20 cellular contexts compared by ENCODE assay signal in the genomic region with DNA sequence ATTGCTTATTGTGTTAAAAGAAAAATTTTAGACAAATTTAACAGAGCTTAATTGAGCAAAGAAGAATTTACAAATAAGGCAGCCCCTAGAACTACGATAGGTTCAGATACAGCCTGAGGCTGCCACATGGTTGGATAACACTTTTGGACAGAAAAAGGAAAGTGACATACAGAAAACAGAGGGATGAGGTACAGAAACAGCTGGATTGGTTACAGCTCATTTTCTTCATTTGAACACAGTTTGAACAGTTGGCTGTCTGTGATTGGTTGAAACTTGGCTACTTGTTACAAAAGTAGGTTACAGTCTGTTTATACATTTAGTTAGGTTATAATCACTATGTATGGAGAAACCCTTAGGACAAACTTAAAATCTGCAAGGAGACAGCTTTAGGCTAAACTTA. TPM values are rescaled to one million over a fixed set of nuclear protein-coding genes. Genes with fewer than 3 reads are reported as not detected.
DNase-seq lines count a peak whose midpoint lies in the region; ATAC-seq, FAIRE-seq and TF ChIP-seq lines count a peak whose summit lies in the region.
"Had no signal": no experiment of that assay in that cellular context is flagged by ENCODE, and none has a peak within 500 bp of the region (broad histone marks: within the 10 kb centered on the region; RNA-seq: fewer than 3 reads in every experiment).

No MANE protein-coding gene starts in this region.

- H3K27me3 ChIP-seq in CD4-positive, CD25-positive, alpha-beta regulatory T cell (ENCODE audit: control insufficient read depth, insufficient read depth, low read length) = no peaks in the 10 kb centered on the region
- H3K27me3 ChIP-seq in OCI-LY1 (ENCODE audit: insufficient read depth, low read length) (no peaks in the 10 kb centered on the region), thyroid gland (no peaks in the 10 kb centered on the region)
- H3K27me3 ChIP-seq: BLaER1 treated with 17β-estradiol and CSF1 and Interleukin-3, amounts not matched to agents 10 nM and 100 nM had no signal

- H3K4me2 ChIP-seq in OCI-LY1 (ENCODE audit: low read length) = no peak overlapping the region
- H3K4me2 ChIP-seq: BLaER1 treated with 17β-estradiol and CSF1 and Interleukin-3, amounts not matched to agents 10 nM and 100 nM had no signal

- H3K27ac ChIP-seq in CD4-positive, CD25-positive, alpha-beta regulatory T cell (ENCODE audit: insufficient read depth, low read length, poor library complexity, severe bottlenecking) = no peak overlapping the region
- H3K27ac ChIP-seq in OCI-LY1 (ENCODE audit: low read depth, low read length, poor library complexity, severe bottlenecking) (peak overlapping the region; percentile 20), thyroid gland (no peak overlapping the region)
- H3K27ac ChIP-seq: BLaER1 treated with 17β-estradiol and CSF1 and Interleukin-3, amounts not matched to agents 10 nM and 100 nM; HL-60 had no signal

- H3K9ac ChIP-seq in OCI-LY1 (ENCODE audit: low read length) = no peak overlapping the region
- H3K9ac ChIP-seq: BLaER1 treated with 17β-estradiol and CSF1 and Interleukin-3, amounts not matched to agents 10 nM and 100 nM had no signal

- ATAC-seq in CD4-positive, CD25-positive, alpha-beta regulatory T cell (ENCODE audit: low read depth in 2 of 2) = no peak
- ATAC-seq: HCT116 had no signal

- FAIRE-seq in GM19239 (lab: Jason Lieb, UNC) = peak; percentile 72
- FAIRE-seq: G401.6, GM12892, H54, K562 had no signal

- intact Hi-C loops in thyroid gland (cut with DNase I) = no loop called here

- H3K4me3 ChIP-seq in CD4-positive, CD25-positive, alpha-beta regulatory T cell (ENCODE audit: low read depth, low read length) = no peak overlapping the region
- H3K4me3 ChIP-seq in OCI-LY1 (ENCODE audit: low read depth, low read length, poor library complexity, severe bottlenecking) = no peak overlapping the region
- H3K4me3 ChIP-seq in thyroid gland (replicated peaks in 1 of 3) = no peak overlapping the region
- H3K4me3 ChIP-seq: BLaER1 treated with 17β-estradiol and CSF1 and Interleukin-3, amounts not matched to agents 10 nM and 100 nM; K562 had no signal

- WGBS in thyroid gland, 2 donors = 98 to 100% methylated on average over 1 of the region's 1 CpG

- no peak overlapping the region for H3K4me3 Mint-ChIP-seq in CD4-positive, CD25-positive, alpha-beta regulatory T cell
- H3K4me3 Mint-ChIP-seq: B cell; CD8-positive, alpha-beta memory T cell; HFFc6 had no signal

- no peaks in the 10 kb centered on the region for H3K79me2 ChIP-seq in OCI-LY1 (ENCODE audit: insufficient read depth, low read length)

- H3K4me1 Mint-ChIP-seq in CD4-positive, CD25-positive, alpha-beta regulatory T cell = peaks cover 0 to 2% (median under 1%) of the 10 kb centered on the region in 4 donors

- peak overlapping the region in 2 of 3 donors; percentile 24 to 34 for H3K27ac Mint-ChIP-seq in CD4-positive, CD25-positive, alpha-beta regulatory T cell
- H3K27ac Mint-ChIP-seq: B cell; CD8-positive, alpha-beta memory T cell; HFFc6 had no signal

- H3K9me2 ChIP-seq in OCI-LY1 (ENCODE audit: low read depth, low read length) = no peaks in the 10 kb centered on the region

- DNase-seq in CD4-positive, CD25-positive, alpha-beta regulatory T cell = no peak
- no peak for DNase-seq in GM19239 (ENCODE audit: insufficient read length, low spot score)
- peak; percentile 31 for DNase-seq in myocyte (ENCODE audit: low read depth)
- no peak for DNase-seq in thyroid gland
- DNase-seq in DMS114 treated with DMSO at 0.1 percent for 48 hours (lab: John Stamatoyannopoulos, UW; ENCODE audit: unreplicated experiment) = no peak
- no peak for DNase-seq in NCI-H2081 (lab: John Stamatoyannopoulos, UW)
- DNase-seq: CD8-positive, alpha-beta memory T cell; COR-L47; DMS 273 treated with DMSO at 0.1 percent for 48 hours; HFFc6; IMR-90 had no signal

- H3K9me3 ChIP-seq in CD4-positive, CD25-positive, alpha-beta regulatory T cell (ENCODE audit: control insufficient read depth in 2 of 2, low read length in 2 of 2) = no peaks in the 10 kb centered on the region
- H3K9me3 ChIP-seq in OCI-LY1 (ENCODE audit: low read length) (no peaks in the 10 kb centered on the region), thyroid gland (no peaks in the 10 kb centered on the region)

- H3F3A ChIP-seq in OCI-LY1 (ENCODE audit: insufficient read depth, low read length) = no peaks in the 10 kb centered on the region

- H2AFZ ChIP-seq in OCI-LY1 (ENCODE audit: low read length) = no peak overlapping the region

- no peaks in the 10 kb centered on the region for H3K4me1 ChIP-seq in CD4-positive, CD25-positive, alpha-beta regulatory T cell (ENCODE audit: control insufficient read depth, insufficient read depth, low read length, poor library complexity, severe bottlenecking)
- H3K4me1 ChIP-seq in OCI-LY1 (ENCODE audit: insufficient read depth, low read length, severe bottlenecking) (peaks cover 20% of the 10 kb centered on the region), thyroid gland (no peaks in the 10 kb centered on the region)

- H3K36me3 Mint-ChIP-seq in CD4-positive, CD25-positive, alpha-beta regulatory T cell = no peaks in the 10 kb centered on the region

- H3K9me3 Mint-ChIP-seq in CD4-positive, CD25-positive, alpha-beta regulatory T cell = no peaks in the 10 kb centered on the region
- H3K9me3 Mint-ChIP-seq: CD8-positive, alpha-beta memory T cell; HFFc6 had no signal

- TF ChIP-seq CTCF in OCI-LY1 (IDR thresholded peaks at IDR 0.05; ENCODE audit: low read length) (no peak), thyroid gland (IDR thresholded peaks at IDR 0.05) (no peak)

- H4K20me1 ChIP-seq in OCI-LY1 (ENCODE audit: insufficient read depth, low read length) = no peaks in the 10 kb centered on the region
- H4K20me1 ChIP-seq: BLaER1 treated with 17β-estradiol and CSF1 and Interleukin-3, amounts not matched to agents 10 nM and 100 nM had no signal

- no peaks in the 10 kb centered on the region for H3K27me3 Mint-ChIP-seq in CD4-positive, CD25-positive, alpha-beta regulatory T cell
- H3K27me3 Mint-ChIP-seq: B cell; CD8-positive, alpha-beta memory T cell had no signal

- no peaks in the 10 kb centered on the region for H3K36me3 ChIP-seq in CD4-positive, CD25-positive, alpha-beta regulatory T cell (ENCODE audit: control insufficient read depth, insufficient read depth, low read length)
- H3K36me3 ChIP-seq in OCI-LY1 (ENCODE audit: insufficient read depth, low read length) (no peaks in the 10 kb centered on the region; the same call in 1 of the 2 replicates), thyroid gland (no peaks in the 10 kb centered on the region)

- no peak for TF ChIP-seq POLR2A in thyroid gland (IDR thresholded peaks at IDR 0.05)

RNA-seq across cellular contexts. Expression of gene STARD9, which starts 46.0 kb away (rescaled TPM):
- 9.8 TPM for total RNA-seq in CD4-positive, CD25-positive, alpha-beta regulatory T cell
- polyA plus RNA-seq in CD4-positive, CD25-positive, alpha-beta regulatory T cell = under 1 TPM; 0.07 to 0.24 (median 0.14) TPM
- total RNA-seq in myocyte = 5.4 and 10.1 TPM in 2 replicates
- polyA plus RNA-seq in myocyte (2012) = 4.4 TPM
- 10 to 100 TPM in 2 of 4 donors, 1 to 10 TPM in 2; 6.4 to 23.4 (median 10.1) TPM for total RNA-seq in thyroid gland
